Comparison of ENCODE assay signal across 1 cellular context in the genomic region with DNA sequence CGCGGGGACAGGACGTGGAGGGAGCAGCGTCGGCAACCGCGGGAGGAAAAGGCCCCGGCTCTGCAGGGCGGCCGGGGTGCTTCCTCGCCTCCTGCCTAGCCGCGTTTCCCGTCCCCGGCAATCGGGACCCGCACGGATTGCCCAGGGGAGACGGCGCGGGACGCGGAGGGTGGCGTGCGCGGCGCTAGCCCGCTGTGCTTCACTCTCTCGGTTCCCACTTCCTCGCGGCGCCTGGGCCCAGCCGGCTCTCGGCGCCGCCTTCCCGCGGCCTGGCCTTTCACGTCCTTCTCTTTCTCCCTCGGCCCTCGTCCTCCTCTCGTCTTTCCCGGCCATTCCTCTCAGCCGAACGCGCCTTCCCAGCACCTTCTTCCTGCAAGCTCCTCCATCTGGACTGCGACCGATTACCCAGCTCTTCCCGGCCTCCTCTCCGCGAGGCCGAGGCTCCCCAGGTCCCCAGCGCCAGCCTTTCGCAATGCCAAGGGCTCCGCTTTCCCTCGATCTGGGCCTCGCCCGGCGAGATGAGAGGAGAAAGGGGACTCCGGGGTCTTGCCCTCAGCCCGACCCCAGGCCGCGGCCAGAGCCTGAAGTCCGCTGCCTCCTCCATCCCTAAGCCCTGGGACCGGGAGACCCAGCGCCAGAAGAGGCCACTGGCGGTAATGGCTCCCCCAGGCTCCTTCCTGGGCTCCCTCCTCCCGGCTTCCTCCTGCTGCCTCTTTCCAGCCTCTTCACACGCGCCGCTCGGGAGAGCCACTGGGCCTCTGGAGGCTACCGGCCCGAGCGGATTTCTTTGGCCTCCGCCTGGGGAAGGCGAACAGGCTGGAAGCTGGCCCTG.
TF ChIP-seq lines count a peak whose summit lies in the region.

No MANE protein-coding gene starts in this region.

TF ChIP-seq in HepG2, 621 proteins besides CTCF, POLR2A, EP300 and RAD21 (continued from another document and continues in another):
- no peak for TF ChIP-seq SRSF4 (IDR thresholded peaks at IDR 0.05; ENCODE audit: low read depth, low read length, poor library complexity, severe bottlenecking)
- TF ChIP-seq ZNF10 (CRISPR knock-in tag; IDR thresholded peaks at IDR 0.05; ENCODE audit: borderline replicate concordance, low read depth) = no peak
- TF ChIP-seq PAWR (CRISPR knock-in tag; IDR thresholded peaks at IDR 0.05; ENCODE audit: borderline replicate concordance) = 0 out of 2 replicates have a peak, but pooled peaks have one; percentile 37
- TF ChIP-seq TAF1 (CRISPR knock-in tag; IDR thresholded peaks at IDR 0.05) = peak; percentile 34
- TF ChIP-seq, protein P1, sequence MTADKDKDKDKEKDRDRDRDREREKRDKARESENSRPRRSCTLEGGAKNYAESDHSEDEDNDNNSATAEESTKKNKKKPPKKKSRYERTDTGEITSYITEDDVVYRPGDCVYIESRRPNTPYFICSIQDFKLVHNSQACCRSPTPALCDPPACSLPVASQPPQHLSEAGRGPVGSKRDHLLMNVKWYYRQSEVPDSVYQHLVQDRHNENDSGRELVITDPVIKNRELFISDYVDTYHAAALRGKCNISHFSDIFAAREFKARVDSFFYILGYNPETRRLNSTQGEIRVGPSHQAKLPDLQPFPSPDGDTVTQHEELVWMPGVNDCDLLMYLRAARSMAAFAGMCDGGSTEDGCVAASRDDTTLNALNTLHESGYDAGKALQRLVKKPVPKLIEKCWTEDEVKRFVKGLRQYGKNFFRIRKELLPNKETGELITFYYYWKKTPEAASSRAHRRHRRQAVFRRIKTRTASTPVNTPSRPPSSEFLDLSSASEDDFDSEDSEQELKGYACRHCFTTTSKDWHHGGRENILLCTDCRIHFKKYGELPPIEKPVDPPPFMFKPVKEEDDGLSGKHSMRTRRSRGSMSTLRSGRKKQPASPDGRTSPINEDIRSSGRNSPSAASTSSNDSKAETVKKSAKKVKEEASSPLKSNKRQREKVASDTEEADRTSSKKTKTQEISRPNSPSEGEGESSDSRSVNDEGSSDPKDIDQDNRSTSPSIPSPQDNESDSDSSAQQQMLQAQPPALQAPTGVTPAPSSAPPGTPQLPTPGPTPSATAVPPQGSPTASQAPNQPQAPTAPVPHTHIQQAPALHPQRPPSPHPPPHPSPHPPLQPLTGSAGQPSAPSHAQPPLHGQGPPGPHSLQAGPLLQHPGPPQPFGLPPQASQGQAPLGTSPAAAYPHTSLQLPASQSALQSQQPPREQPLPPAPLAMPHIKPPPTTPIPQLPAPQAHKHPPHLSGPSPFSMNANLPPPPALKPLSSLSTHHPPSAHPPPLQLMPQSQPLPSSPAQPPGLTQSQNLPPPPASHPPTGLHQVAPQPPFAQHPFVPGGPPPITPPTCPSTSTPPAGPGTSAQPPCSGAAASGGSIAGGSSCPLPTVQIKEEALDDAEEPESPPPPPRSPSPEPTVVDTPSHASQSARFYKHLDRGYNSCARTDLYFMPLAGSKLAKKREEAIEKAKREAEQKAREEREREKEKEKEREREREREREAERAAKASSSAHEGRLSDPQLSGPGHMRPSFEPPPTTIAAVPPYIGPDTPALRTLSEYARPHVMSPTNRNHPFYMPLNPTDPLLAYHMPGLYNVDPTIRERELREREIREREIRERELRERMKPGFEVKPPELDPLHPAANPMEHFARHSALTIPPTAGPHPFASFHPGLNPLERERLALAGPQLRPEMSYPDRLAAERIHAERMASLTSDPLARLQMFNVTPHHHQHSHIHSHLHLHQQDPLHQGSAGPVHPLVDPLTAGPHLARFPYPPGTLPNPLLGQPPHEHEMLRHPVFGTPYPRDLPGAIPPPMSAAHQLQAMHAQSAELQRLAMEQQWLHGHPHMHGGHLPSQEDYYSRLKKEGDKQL (CRISPR knock-in tag; IDR thresholded peaks at IDR 0.05; ENCODE audit: low read depth) = no peak
- no peak for TF ChIP-seq IRF2 (CRISPR knock-in tag; IDR thresholded peaks at IDR 0.05)
- TF ChIP-seq HNF4A (CRISPR knock-in tag; IDR thresholded peaks at IDR 0.05) = no peak
- no peak; the same call in 1 of the 2 replicates for TF ChIP-seq ZNF782 (CRISPR knock-in tag; IDR thresholded peaks at IDR 0.05; ENCODE audit: borderline replicate concordance)
- no peak for TF ChIP-seq ZNF816 (CRISPR knock-in tag; IDR thresholded peaks at IDR 0.05; ENCODE audit: borderline replicate concordance)
- TF ChIP-seq, protein P2, sequence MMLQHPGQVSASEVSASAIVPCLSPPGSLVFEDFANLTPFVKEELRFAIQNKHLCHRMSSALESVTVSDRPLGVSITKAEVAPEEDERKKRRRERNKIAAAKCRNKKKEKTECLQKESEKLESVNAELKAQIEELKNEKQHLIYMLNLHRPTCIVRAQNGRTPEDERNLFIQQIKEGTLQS (CRISPR knock-in tag; IDR thresholded peaks at IDR 0.05) = no peak
- no peak for TF ChIP-seq KDM5A (IDR thresholded peaks at IDR 0.05; ENCODE audit: borderline replicate concordance, low read length)
- TF ChIP-seq, protein P3, sequence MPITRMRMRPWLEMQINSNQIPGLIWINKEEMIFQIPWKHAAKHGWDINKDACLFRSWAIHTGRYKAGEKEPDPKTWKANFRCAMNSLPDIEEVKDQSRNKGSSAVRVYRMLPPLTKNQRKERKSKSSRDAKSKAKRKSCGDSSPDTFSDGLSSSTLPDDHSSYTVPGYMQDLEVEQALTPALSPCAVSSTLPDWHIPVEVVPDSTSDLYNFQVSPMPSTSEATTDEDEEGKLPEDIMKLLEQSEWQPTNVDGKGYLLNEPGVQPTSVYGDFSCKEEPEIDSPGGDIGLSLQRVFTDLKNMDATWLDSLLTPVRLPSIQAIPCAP (CRISPR knock-in tag; IDR thresholded peaks at IDR 0.05; ENCODE audit: low read depth) = no peak
- no peak for TF ChIP-seq THYN1 (CRISPR knock-in tag; IDR thresholded peaks at IDR 0.05; ENCODE audit: borderline replicate concordance, low read depth)
- TF ChIP-seq ZNF672 (CRISPR knock-in tag; IDR thresholded peaks at IDR 0.05) = no peak
- TF ChIP-seq, protein P4, sequence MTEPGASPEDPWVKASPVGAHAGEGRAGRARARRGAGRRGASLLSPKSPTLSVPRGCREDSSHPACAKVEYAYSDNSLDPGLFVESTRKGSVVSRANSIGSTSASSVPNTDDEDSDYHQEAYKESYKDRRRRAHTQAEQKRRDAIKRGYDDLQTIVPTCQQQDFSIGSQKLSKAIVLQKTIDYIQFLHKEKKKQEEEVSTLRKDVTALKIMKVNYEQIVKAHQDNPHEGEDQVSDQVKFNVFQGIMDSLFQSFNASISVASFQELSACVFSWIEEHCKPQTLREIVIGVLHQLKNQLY (CRISPR knock-in tag; IDR thresholded peaks at IDR 0.05) = no peak
- TF ChIP-seq THAP11 (CRISPR knock-in tag; IDR thresholded peaks at IDR 0.05) = peak; percentile 59; the same call in 1 of the 2 replicates
- TF ChIP-seq, protein P5, sequence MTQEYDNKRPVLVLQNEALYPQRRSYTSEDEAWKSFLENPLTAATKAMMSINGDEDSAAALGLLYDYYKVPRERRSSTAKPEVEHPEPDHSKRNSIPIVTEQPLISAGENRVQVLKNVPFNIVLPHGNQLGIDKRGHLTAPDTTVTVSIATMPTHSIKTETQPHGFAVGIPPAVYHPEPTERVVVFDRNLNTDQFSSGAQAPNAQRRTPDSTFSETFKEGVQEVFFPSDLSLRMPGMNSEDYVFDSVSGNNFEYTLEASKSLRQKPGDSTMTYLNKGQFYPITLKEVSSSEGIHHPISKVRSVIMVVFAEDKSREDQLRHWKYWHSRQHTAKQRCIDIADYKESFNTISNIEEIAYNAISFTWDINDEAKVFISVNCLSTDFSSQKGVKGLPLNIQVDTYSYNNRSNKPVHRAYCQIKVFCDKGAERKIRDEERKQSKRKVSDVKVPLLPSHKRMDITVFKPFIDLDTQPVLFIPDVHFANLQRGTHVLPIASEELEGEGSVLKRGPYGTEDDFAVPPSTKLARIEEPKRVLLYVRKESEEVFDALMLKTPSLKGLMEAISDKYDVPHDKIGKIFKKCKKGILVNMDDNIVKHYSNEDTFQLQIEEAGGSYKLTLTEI (CRISPR knock-in tag; conservative IDR thresholded peaks at IDR 0.05) = no peak
- no peak for TF ChIP-seq ZNF354B (CRISPR knock-in tag; IDR thresholded peaks at IDR 0.05)
- TF ChIP-seq KLF13 (CRISPR knock-in tag; IDR thresholded peaks at IDR 0.05) = no peak; the same call in 1 of the 2 replicates
- TF ChIP-seq, protein P6, sequence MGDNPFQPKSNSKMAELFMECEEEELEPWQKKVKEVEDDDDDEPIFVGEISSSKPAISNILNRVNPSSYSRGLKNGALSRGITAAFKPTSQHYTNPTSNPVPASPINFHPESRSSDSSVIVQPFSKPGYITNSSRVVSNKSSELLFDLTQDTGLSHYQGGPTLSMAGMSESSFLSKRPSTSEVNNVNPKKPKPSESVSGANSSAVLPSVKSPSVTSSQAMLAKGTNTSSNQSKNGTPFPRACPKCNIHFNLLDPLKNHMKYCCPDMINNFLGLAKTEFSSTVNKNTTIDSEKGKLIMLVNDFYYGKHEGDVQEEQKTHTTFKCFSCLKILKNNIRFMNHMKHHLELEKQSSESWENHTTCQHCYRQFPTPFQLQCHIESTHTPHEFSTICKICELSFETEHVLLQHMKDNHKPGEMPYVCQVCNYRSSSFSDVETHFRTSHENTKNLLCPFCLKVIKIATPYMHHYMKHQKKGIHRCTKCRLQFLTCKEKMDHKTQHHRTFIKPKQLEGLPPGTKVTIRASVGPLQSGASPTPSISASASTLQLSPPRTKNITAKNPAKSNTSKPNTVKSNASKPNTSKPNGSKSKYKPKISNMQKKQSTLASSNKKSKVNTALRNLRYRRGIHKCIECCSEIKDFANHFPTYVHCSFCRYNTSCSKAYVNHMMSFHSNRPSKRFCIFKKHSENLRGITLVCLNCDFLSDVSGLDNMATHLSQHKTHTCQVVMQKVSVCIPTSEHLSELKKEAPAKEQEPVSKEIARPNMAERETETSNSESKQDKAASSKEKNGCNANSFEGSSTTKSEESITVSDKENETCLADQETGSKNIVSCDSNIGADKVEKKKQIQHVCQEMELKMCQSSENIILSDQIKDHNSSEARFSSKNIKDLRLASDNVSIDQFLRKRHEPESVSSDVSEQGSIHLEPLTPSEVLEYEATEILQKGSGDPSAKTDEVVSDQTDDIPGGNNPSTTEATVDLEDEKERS (CRISPR knock-in tag; IDR thresholded peaks at IDR 0.05) = no peak; the same call in 1 of the 2 replicates
- TF ChIP-seq HIVEP1 (CRISPR knock-in tag; IDR thresholded peaks at IDR 0.05) = no peak; the same call in 1 of the 2 replicates
- no peak for TF ChIP-seq ZNF253 (CRISPR knock-in tag; IDR thresholded peaks at IDR 0.05; ENCODE audit: borderline replicate concordance)
- TF ChIP-seq FOSL2 (CRISPR knock-in tag; IDR thresholded peaks at IDR 0.05) = no peak; the same call in 1 of the 2 replicates
- 0 out of 2 replicates have a peak, but pooled peaks have one; percentile 3 for TF ChIP-seq ZFP90 (CRISPR knock-in tag; IDR thresholded peaks at IDR 0.05; ENCODE audit: borderline replicate concordance)
- TF ChIP-seq STAT5B (CRISPR knock-in tag; IDR thresholded peaks at IDR 0.05) = no peak
- TF ChIP-seq, protein P7, sequence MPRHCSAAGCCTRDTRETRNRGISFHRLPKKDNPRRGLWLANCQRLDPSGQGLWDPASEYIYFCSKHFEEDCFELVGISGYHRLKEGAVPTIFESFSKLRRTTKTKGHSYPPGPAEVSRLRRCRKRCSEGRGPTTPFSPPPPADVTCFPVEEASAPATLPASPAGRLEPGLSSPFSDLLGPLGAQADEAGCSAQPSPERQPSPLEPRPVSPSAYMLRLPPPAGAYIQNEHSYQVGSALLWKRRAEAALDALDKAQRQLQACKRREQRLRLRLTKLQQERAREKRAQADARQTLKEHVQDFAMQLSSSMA (CRISPR knock-in tag; IDR thresholded peaks at IDR 0.05) = no peak
- TF ChIP-seq, protein P8, sequence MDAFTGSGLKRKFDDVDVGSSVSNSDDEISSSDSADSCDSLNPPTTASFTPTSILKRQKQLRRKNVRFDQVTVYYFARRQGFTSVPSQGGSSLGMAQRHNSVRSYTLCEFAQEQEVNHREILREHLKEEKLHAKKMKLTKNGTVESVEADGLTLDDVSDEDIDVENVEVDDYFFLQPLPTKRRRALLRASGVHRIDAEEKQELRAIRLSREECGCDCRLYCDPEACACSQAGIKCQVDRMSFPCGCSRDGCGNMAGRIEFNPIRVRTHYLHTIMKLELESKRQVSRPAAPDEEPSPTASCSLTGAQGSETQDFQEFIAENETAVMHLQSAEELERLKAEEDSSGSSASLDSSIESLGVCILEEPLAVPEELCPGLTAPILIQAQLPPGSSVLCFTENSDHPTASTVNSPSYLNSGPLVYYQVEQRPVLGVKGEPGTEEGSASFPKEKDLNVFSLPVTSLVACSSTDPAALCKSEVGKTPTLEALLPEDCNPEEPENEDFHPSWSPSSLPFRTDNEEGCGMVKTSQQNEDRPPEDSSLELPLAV (CRISPR knock-in tag; conservative IDR thresholded peaks at IDR 0.05; ENCODE audit: low read depth) = no peak
- TF ChIP-seq NAIF1 (CRISPR knock-in tag; IDR thresholded peaks at IDR 0.05; ENCODE audit: borderline replicate concordance) = peak; percentile 86; the same call in 1 of the 2 replicates
- TF ChIP-seq ZFP41 (CRISPR knock-in tag; IDR thresholded peaks at IDR 0.05; ENCODE audit: borderline replicate concordance) = no peak; the same call in 1 of the 2 replicates
- TF ChIP-seq, protein P9, sequence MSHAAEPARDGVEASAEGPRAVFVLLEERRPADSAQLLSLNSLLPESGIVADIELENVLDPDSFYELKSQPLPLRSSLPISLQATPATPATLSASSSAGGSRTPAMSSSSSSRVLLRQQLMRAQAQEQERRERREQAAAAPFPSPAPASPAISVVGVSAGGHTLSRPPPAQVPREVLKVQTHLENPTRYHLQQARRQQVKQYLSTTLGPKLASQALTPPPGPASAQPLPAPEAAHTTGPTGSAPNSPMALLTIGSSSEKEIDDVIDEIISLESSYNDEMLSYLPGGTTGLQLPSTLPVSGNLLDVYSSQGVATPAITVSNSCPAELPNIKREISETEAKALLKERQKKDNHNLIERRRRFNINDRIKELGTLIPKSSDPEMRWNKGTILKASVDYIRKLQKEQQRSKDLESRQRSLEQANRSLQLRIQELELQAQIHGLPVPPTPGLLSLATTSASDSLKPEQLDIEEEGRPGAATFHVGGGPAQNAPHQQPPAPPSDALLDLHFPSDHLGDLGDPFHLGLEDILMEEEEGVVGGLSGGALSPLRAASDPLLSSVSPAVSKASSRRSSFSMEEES (CRISPR knock-in tag; IDR thresholded peaks at IDR 0.05) = 0 out of 2 replicates have a peak, but pooled peaks have one; percentile 3
- no peak for TF ChIP-seq GTF3A (CRISPR knock-in tag; conservative IDR thresholded peaks at IDR 0.05)
- peak; percentile 58; the same call in 1 of the 2 replicates for TF ChIP-seq ZFP37 (CRISPR knock-in tag; IDR thresholded peaks at IDR 0.05; ENCODE audit: borderline replicate concordance)
- TF ChIP-seq ZBTB7A (CRISPR knock-in tag; IDR thresholded peaks at IDR 0.05) = peak; percentile 34
- TF ChIP-seq, protein P10, sequence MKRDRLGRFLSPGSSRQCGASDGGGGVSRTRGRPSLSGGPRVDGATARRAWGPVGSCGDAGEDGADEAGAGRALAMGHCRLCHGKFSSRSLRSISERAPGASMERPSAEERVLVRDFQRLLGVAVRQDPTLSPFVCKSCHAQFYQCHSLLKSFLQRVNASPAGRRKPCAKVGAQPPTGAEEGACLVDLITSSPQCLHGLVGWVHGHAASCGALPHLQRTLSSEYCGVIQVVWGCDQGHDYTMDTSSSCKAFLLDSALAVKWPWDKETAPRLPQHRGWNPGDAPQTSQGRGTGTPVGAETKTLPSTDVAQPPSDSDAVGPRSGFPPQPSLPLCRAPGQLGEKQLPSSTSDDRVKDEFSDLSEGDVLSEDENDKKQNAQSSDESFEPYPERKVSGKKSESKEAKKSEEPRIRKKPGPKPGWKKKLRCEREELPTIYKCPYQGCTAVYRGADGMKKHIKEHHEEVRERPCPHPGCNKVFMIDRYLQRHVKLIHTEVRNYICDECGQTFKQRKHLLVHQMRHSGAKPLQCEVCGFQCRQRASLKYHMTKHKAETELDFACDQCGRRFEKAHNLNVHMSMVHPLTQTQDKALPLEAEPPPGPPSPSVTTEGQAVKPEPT (CRISPR knock-in tag; IDR thresholded peaks at IDR 0.05; ENCODE audit: low read depth) = no peak
- no peak for TF ChIP-seq RELA (CRISPR knock-in tag; IDR thresholded peaks at IDR 0.05)
